ENCODE assay signal across 14 cellular contexts in genomic region chr3:187290561-187290960, GRCh38. TPM values are rescaled to one million over a fixed set of nuclear protein-coding genes. Genes with fewer than 3 reads are reported as not detected.
DNase-seq lines count a peak whose midpoint lies in the region; ATAC-seq and TF ChIP-seq lines count a peak whose summit lies in the region.
"Had no signal": no experiment of that assay in that cellular context is flagged by ENCODE, and none has a peak within 500 bp of the region (broad histone marks: within the 10 kb centered on the region; RNA-seq: fewer than 3 reads in every experiment).

No MANE protein-coding gene starts in this region.

- no peaks in the 10 kb centered on the region for H3K9me3 Mint-ChIP-seq in HFFc6
- H3K9me3 Mint-ChIP-seq in brain = no peaks in the 10 kb centered on the region
- H3K9me3 Mint-ChIP-seq: naive thymus-derived CD4-positive, alpha-beta T cell had no signal

- H3F3A ChIP-seq in smooth muscle cell (ENCODE audit: low read depth) = peaks cover 4% of the 10 kb centered on the region

- peak overlapping the region; percentile 39 for H3K9ac ChIP-seq in smooth muscle cell (ENCODE audit: low read depth)
- H3K9ac ChIP-seq: BLaER1 treated with 17β-estradiol and CSF1 and Interleukin-3, amounts not matched to agents 10 nM and 100 nM had no signal

- H3K27me3 Mint-ChIP-seq in HFFc6 (ENCODE audit: insufficient read depth) (no peaks in the 10 kb centered on the region; the same call in 1 of the 2 replicates), brain (peaks cover 3% of the 10 kb centered on the region)

- H3K9me3 ChIP-seq in right lobe of liver (no peaks in the 10 kb centered on the region), smooth muscle cell (replicated peaks; ENCODE audit: low read depth) (no peaks in the 10 kb centered on the region), left lung (no peaks in the 10 kb centered on the region)
- H3K9me3 ChIP-seq: BLaER1 treated with 17β-estradiol and CSF1 and Interleukin-3, amounts not matched to agents 10 nM and 100 nM; psoas muscle had no signal

- H3K27ac Mint-ChIP-seq in HFFc6 = peak overlapping the region; percentile 94
- peak overlapping the region; percentile 74 to 97 (median 89) for H3K27ac Mint-ChIP-seq in brain
- H3K27ac Mint-ChIP-seq: naive thymus-derived CD4-positive, alpha-beta T cell had no signal

- H3K4me1 Mint-ChIP-seq in HFFc6 (ENCODE audit: low read depth) = peaks cover 87% of the 10 kb centered on the region
- peaks cover 75% of the 10 kb centered on the region for H3K4me1 Mint-ChIP-seq in brain
- H3K4me1 Mint-ChIP-seq: naive thymus-derived CD4-positive, alpha-beta T cell had no signal

- H3K4me3 ChIP-seq in right lobe of liver (peak overlapping the region; percentile 53 to 69 (median 61)), smooth muscle cell (peak overlapping the region; percentile 46), left lung (no peak overlapping the region)
- H3K4me3 ChIP-seq: BLaER1 treated with 17β-estradiol and CSF1 and Interleukin-3, amounts not matched to agents 10 nM and 100 nM; psoas muscle had no signal

- WGBS in right lobe of liver (ENCODE audit: insufficient coverage, low coverage, low lambda C conversion rate, missing lambda C conversion rate) = 5% methylated on average over 1 of the region's 1 CpG
- 84% methylated on average over 1 of the region's 1 CpG for WGBS in smooth muscle cell (ENCODE audit: low lambda C conversion rate)

- H3K79me2 ChIP-seq in smooth muscle cell (ENCODE audit: low read depth) = no peaks in the 10 kb centered on the region

- no peaks in the 10 kb centered on the region for H4K20me1 ChIP-seq in smooth muscle cell (ENCODE audit: low read depth)
- H4K20me1 ChIP-seq: BLaER1 treated with 17β-estradiol and CSF1 and Interleukin-3, amounts not matched to agents 10 nM and 100 nM had no signal

- H3K27ac ChIP-seq in right lobe of liver (peak overlapping the region; percentile 91 to 98 (median 96)), smooth muscle cell (ENCODE audit: low read depth) (peak overlapping the region; percentile 78), left lung (no peak overlapping the region)
- H3K27ac ChIP-seq: BLaER1 treated with 17β-estradiol and CSF1 and Interleukin-3, amounts not matched to agents 10 nM and 100 nM; psoas muscle had no signal

- H3K27me3 ChIP-seq in right lobe of liver (no peaks in the 10 kb centered on the region), smooth muscle cell (ENCODE audit: low read depth) (no peaks in the 10 kb centered on the region), left lung (no peaks in the 10 kb centered on the region)
- H3K27me3 ChIP-seq: BLaER1 treated with 17β-estradiol and CSF1 and Interleukin-3, amounts not matched to agents 10 nM and 100 nM had no signal

- ATAC-seq in right lobe of liver = peak in 1 of 4 donors; percentile 0
- ATAC-seq in left lung = no peak
- ATAC-seq: naive thymus-derived CD4-positive, alpha-beta T cell had no signal

- no peak for TF ChIP-seq POLR2A in right lobe of liver (IDR thresholded peaks at IDR 0.05)

- peaks cover 0 to 2% (median 0%) of the 10 kb centered on the region in 4 donors for H3K36me3 ChIP-seq in right lobe of liver
- no peaks in the 10 kb centered on the region for H3K36me3 ChIP-seq in smooth muscle cell (ENCODE audit: low read depth)
- H3K36me3 ChIP-seq in left lung = no peaks in the 10 kb centered on the region
- H3K36me3 ChIP-seq: BLaER1 treated with 17β-estradiol and CSF1 and Interleukin-3, amounts not matched to agents 10 nM and 100 nM had no signal

- DNase-seq in HFFc6 = peak; percentile 7
- DNase-seq in right lobe of liver = no peak
- no peak for DNase-seq in smooth muscle cell (lab: John Stamatoyannopoulos, UW; ENCODE audit: unreplicated experiment)
- no peak for DNase-seq in left lung
- no peak for DNase-seq in dermis blood vessel endothelial cell
- DNase-seq in NCI-H146 treated with DMSO at 0.1 percent for 48 hours (lab: John Stamatoyannopoulos, UW; ENCODE audit: unreplicated experiment) = no peak
- DNase-seq: activated CD4-positive, alpha-beta T cell treated with anti-CD3 and anti-CD28 coated beads for 1 hour; naive thymus-derived CD4-positive, alpha-beta T cell; NCI-H1694; SHP77; T-helper 2 cell had no signal

- TF ChIP-seq CTCF in HFFc6 (IDR thresholded peaks at IDR 0.05) (no peak), brain (conservative IDR thresholded peaks at IDR 0.05) (no peak), right lobe of liver (IDR thresholded peaks at IDR 0.05) (no peak), smooth muscle cell (IDR thresholded peaks at IDR 0.05; ENCODE audit: borderline replicate concordance, insufficient read depth, poor library complexity, severe bottlenecking) (no peak), left lung (IDR thresholded peaks at IDR 0.05) (no peak)

- H2AFZ ChIP-seq in smooth muscle cell (ENCODE audit: low read depth) = peak overlapping the region; percentile 13

- peak overlapping the region; percentile 86 for H3K4me2 ChIP-seq in smooth muscle cell
- H3K4me2 ChIP-seq: BLaER1 treated with 17β-estradiol and CSF1 and Interleukin-3, amounts not matched to agents 10 nM and 100 nM had no signal

- peaks cover 0 to 43% (median 21%) of the 10 kb centered on the region in 4 donors for H3K4me1 ChIP-seq in right lobe of liver
- peaks cover 8% of the 10 kb centered on the region for H3K4me1 ChIP-seq in smooth muscle cell (ENCODE audit: low read depth)
- peaks cover 10% of the 10 kb centered on the region in 2 donors for H3K4me1 ChIP-seq in left lung
- H3K4me1 ChIP-seq: psoas muscle had no signal

- H3K36me3 Mint-ChIP-seq in HFFc6 (ENCODE audit: low read depth) (peaks cover 26% of the 10 kb centered on the region), brain (peaks cover 1% of the 10 kb centered on the region)
- H3K36me3 Mint-ChIP-seq: naive thymus-derived CD4-positive, alpha-beta T cell had no signal

- intact Hi-C loops in right lobe of liver (cut with DNase I) (no loop called here), left lung (cut with DNase I) (no loop called here)

- H3K4me3 Mint-ChIP-seq in HFFc6 = peak overlapping the region; percentile 93
- H3K4me3 Mint-ChIP-seq in brain = peak overlapping the region; percentile 81 to 89 (median 82)
- H3K4me3 Mint-ChIP-seq: naive thymus-derived CD4-positive, alpha-beta T cell had no signal

RNA-seq across cellular contexts. Expression of gene MASP1, which starts 1.0 kb away (rescaled TPM):
- total RNA-seq in HFFc6 (2021; fragmentation: NEBNext Ultra II Directional; extraction: Animal tissue kit (Norgen Biotek cat#: 25700)) = 100 to 1,000 TPM in 3 of 6 experiments, 10 to 100 TPM in 3; 31.5 to 133 (median 101) TPM
- polyA plus RNA-seq in brain (ENCODE audit: insufficient read depth, low read depth, low replicate concordance) (4.0 TPM), smooth muscle cell (42.5 and 46.7 TPM in 2 replicates)
- total RNA-seq in right lobe of liver (100 to 1,000 TPM in 5 of 6 experiments, 10 to 100 TPM in 1; 84.6 to 146 (median 114) TPM), smooth muscle cell (54.0 and 54.1 TPM in 2 replicates), left lung (1 to 10 TPM in 1 of 2 donors, under 1 TPM in 1; 0.42 to 4.5 TPM), dermis blood vessel endothelial cell (0.68 and 2.3 TPM in 2 replicates)
- total RNA-seq: naive thymus-derived CD4-positive, alpha-beta T cell had no signal
- polyA plus RNA-seq: naive thymus-derived CD4-positive, alpha-beta T cell had no signal

Comparison
In these comparisons a context has a peak if more than half of its experiments do, and no peak if none do; other contexts are left out.
1. H3K27ac ChIP-seq: peak in right lobe of liver (3 of 3) and smooth muscle cell (single experiment); none in left lung (0 of 2).
2. H3K4me3 ChIP-seq: peak in right lobe of liver (3 of 3) and smooth muscle cell (single experiment); none in left lung (0 of 2).